8 cellular contexts compared by ENCODE assay signal in the genomic region with DNA sequence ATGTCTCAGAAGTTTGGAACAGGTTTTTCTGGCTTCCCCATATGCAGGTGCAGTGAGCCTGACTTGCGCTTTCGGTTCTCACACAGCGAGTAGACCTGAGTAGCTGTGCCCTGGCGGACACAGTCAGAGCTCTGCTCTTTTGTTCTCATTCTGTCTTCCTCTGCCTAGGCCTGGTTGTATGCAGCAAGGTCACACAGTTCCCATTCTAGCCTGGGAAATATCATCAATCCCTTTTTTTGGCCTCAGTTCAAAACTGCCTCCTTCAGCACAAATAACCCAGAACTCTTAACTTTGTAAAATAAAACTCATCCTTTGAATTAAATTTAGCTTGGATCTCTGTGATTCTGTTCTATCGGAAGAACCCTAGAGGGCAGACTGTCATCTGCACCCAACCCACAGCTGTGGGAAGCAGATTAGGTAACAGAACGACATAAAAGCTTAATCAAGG. TPM values are rescaled to one million over a fixed set of nuclear protein-coding genes. Genes with fewer than 3 reads are reported as not detected.
DNase-seq lines count a peak whose midpoint lies in the region; ATAC-seq and TF ChIP-seq lines count a peak whose summit lies in the region.

No MANE protein-coding gene starts in this region.

- no peak overlapping the region for H3K27ac ChIP-seq in CD4-positive, alpha-beta memory T cell (ENCODE audit: low read depth, low read length)

- H3K27me3 ChIP-seq in CD4-positive, alpha-beta memory T cell (ENCODE audit: insufficient read depth, low read length): no peaks in the 10 kb centered on the region

- no peaks in the 10 kb centered on the region for H3K4me1 ChIP-seq in CD4-positive, alpha-beta memory T cell (ENCODE audit: insufficient read depth, low read length)

- H3K9me3 Mint-ChIP-seq in CD4-positive, alpha-beta memory T cell: peaks cover 0 to 8% (median 3%) of the 10 kb centered on the region in 8 donors

- peaks cover 0 to 16% (median 10%) of the 10 kb centered on the region in 4 donors for H3K4me1 Mint-ChIP-seq in CD4-positive, alpha-beta memory T cell

- peaks cover 6 to 7% of the 10 kb centered on the region in 2 donors for H3K27me3 Mint-ChIP-seq in CD4-positive, alpha-beta memory T cell

- no peaks in the 10 kb centered on the region for H3K36me3 ChIP-seq in CD4-positive, alpha-beta memory T cell (ENCODE audit: insufficient read depth, low read length)

- H3K4me3 Mint-ChIP-seq in CD4-positive, alpha-beta memory T cell: peak overlapping the region in 6 of 8 donors; percentile 20 to 66 (median 42)

- no peak overlapping the region for H3K4me3 ChIP-seq in CD4-positive, alpha-beta memory T cell (ENCODE audit: low read length in 2 of 2)
- no peak overlapping the region for H3K4me3 ChIP-seq in fibroblast of mammary gland (ENCODE audit: control insufficient read depth, low read depth, low read length)

- POLR2A ChIA-PET in CD4-positive, alpha-beta memory T cell (lab: Charles Lee; ENCODE audit: partially characterized antibody): no interaction called here

- H3K9me3 ChIP-seq in CD4-positive, alpha-beta memory T cell (ENCODE audit: control insufficient read depth in 1 of 2, low read length in 2 of 2): no peaks in the 10 kb centered on the region

- CTCF ChIA-PET in CD4-positive, alpha-beta memory T cell (lab: Charles Lee; ENCODE audit: partially characterized antibody): interaction anchor here (0.7 kb wide), 1 partner anchor 66 kb away, joined by 3 read pairs; no protein-coding TSS in a partner anchor

- TF ChIP-seq CTCF in fibroblast of mammary gland (conservative IDR thresholded peaks at IDR 0.05; ENCODE audit: control insufficient read depth, insufficient read depth, low read depth, low read length): peak; percentile 16

- intact Hi-C loops in CD4-positive, alpha-beta memory T cell (cut with micrococcal nuclease): no loop called here

- no peaks in the 10 kb centered on the region for H3K36me3 Mint-ChIP-seq in CD4-positive, alpha-beta memory T cell

- peak; percentile 99 for ATAC-seq in GM19023 (IDR thresholded peaks at IDR 0.05; ENCODE audit: unreplicated experiment)
- peak; percentile 94 for ATAC-seq in HG03097 (IDR thresholded peaks at IDR 0.05; ENCODE audit: low FRiP score, unreplicated experiment)

- DNase-seq in CD4-positive, alpha-beta memory T cell: peak in 2 of 5 donors; percentile 5 to 12
- peak; percentile 65 for DNase-seq in OCI-M1 (lab: John Stamatoyannopoulos, UW)
- DNase-seq in fibroblast of mammary gland (ENCODE audit: low read depth): peak; percentile 12
- peak; percentile 22 for DNase-seq in renal cortical epithelial cell (ENCODE audit: low read depth)
- DNase-seq in HuH-7.5 (ENCODE audit: low spot score): no peak
- no peak for DNase-seq in NCI-H128 (lab: John Stamatoyannopoulos, UW; ENCODE audit: unreplicated experiment)

- H3K27ac Mint-ChIP-seq in CD4-positive, alpha-beta memory T cell: peak overlapping the region in 1 of 7 donors; percentile 37

RNA-seq across cellular contexts. Expression of a gene that starts 10.2 kb away (rescaled TPM):
- total RNA-seq in CD4-positive, alpha-beta memory T cell: not detected
- polyA plus RNA-seq in CD4-positive, alpha-beta memory T cell: not detected
- total RNA-seq in renal cortical epithelial cell: not detected in 2 replicates

Comparison
In these comparisons a context has a peak if more than half of its experiments do, and no peak if none do; other contexts are left out.
1. DNase-seq: peak in OCI-M1 (single experiment), fibroblast of mammary gland (single experiment) and renal cortical epithelial cell (single experiment); none in HuH-7.5 (single experiment) and NCI-H128 (single experiment).